ENCODE assay signal across 8 cellular contexts in genomic region chr16:32084656-32085401, GRCh38.
A peak's percentile ranks its signal among the peaks of the same experiment; 100 is the strongest.
DNase-seq lines count a peak whose midpoint lies in the region; ATAC-seq and TF ChIP-seq lines count a peak whose summit lies in the region.
"Not testable (repeated sequence)": the region's sequence is repeated elsewhere in the genome, so short reads cannot be mapped to it uniquely, and the experiment has no call there.

No MANE protein-coding gene starts in this region.

- DNase-seq in SJSA1 (ENCODE audit: low read depth in 1 of 2, low spot score in 2 of 2) (peak; percentile 0 to 13), activated gamma-delta T cell treated with Interleukin-2 at 50 U/mL for 16 hours (peak; percentile 4)
- peak; percentile 15 for DNase-seq in activated CD8-positive, alpha-beta memory T cell treated with anti-CD3 and anti-CD28 coated beads, Interleukin-2, amount 50 U/mL, for 4 hours
- not testable (repeated sequence) for DNase-seq in fibroblast of villous mesenchyme (ENCODE audit: low read depth)
- DNase-seq in naive thymus-derived CD4-positive, alpha-beta T cell, result peak in 3 of 9 donors; percentile 7 to 25 (median 15)
- DNase-seq in stimulated activated CD8-positive, alpha-beta memory T cell treated with anti-CD3 and anti-CD28 coated beads, Interleukin-4, amount 100 ng/mL, for 48 hours, result peak; percentile 29

- H3K9me3 ChIP-seq in SJSA1 (replicated peaks); naive thymus-derived CD4-positive, alpha-beta T cell (ENCODE audit: control insufficient read depth in 2 of 3, low read length in 3 of 3): not testable (repeated sequence)

- CTCF ChIA-PET in naive thymus-derived CD4-positive, alpha-beta T cell (lab: Charles Lee), result not testable (repeated sequence)

- not testable (repeated sequence) for H3K36me3 Mint-ChIP-seq in naive thymus-derived CD4-positive, alpha-beta T cell

- not testable (repeated sequence) for H3K27me3 ChIP-seq in ACC112 (ENCODE audit: insufficient read depth, low read length); SJSA1 (replicated peaks); naive thymus-derived CD4-positive, alpha-beta T cell (ENCODE audit: control insufficient read depth in 2 of 2, insufficient read depth in 2 of 2, low read length in 2 of 2)

- H3K27ac Mint-ChIP-seq in naive thymus-derived CD4-positive, alpha-beta T cell, result not testable (repeated sequence)

- H3K4me1 Mint-ChIP-seq in naive thymus-derived CD4-positive, alpha-beta T cell, result not testable (repeated sequence)

- H2AFZ ChIP-seq in ACC112 (ENCODE audit: low read length, unreplicated experiment), result not testable (repeated sequence)

- H3K79me2 ChIP-seq in ACC112 (ENCODE audit: control insufficient read depth, insufficient read depth, low read length, unreplicated experiment), result not testable (repeated sequence)

- H3K4me3 ChIP-seq in ACC112 (ENCODE audit: low read depth, low read length) (0 out of 2 replicates have a peak overlapping the region, but pooled peaks have one; percentile 45), GM08714 (ENCODE audit: low read length) (peak overlapping the region; percentile 24; the same call in 1 of the 2 replicates), fibroblast of villous mesenchyme (ENCODE audit: low read depth, low read length) (peak overlapping the region; percentile 6)
- H3K4me3 ChIP-seq in SJSA1; naive thymus-derived CD4-positive, alpha-beta T cell (ENCODE audit: low read length): not testable (repeated sequence)

- H3K9me3 Mint-ChIP-seq in naive thymus-derived CD4-positive, alpha-beta T cell, result not testable (repeated sequence)

- POLR2A ChIA-PET in naive thymus-derived CD4-positive, alpha-beta T cell (lab: Charles Lee), result not testable (repeated sequence)

- H3K27ac ChIP-seq in ACC112 (ENCODE audit: low read depth, low read length); SJSA1; naive thymus-derived CD4-positive, alpha-beta T cell (ENCODE audit: low read depth, low read length): not testable (repeated sequence)

- H3K4me3 Mint-ChIP-seq in naive thymus-derived CD4-positive, alpha-beta T cell, result peak overlapping the region in 6 of 10 donors; percentile 42 to 82 (median 66)

- ATAC-seq in naive thymus-derived CD4-positive, alpha-beta T cell, result not testable (repeated sequence)

- H3K4me1 ChIP-seq in ACC112 (ENCODE audit: control insufficient read depth, insufficient read depth, low read length, unreplicated experiment); SJSA1 (replicated peaks); naive thymus-derived CD4-positive, alpha-beta T cell (ENCODE audit: control insufficient read depth in 2 of 2, insufficient read depth in 2 of 2, low read length in 2 of 2): not testable (repeated sequence)

- intact Hi-C loops in naive thymus-derived CD4-positive, alpha-beta T cell (cut with micrococcal nuclease), result not testable (repeated sequence)

- TF ChIP-seq CTCF in fibroblast of villous mesenchyme (IDR thresholded peaks at IDR 0.05; ENCODE audit: insufficient read depth, low read depth, low read length), result not testable (repeated sequence)

- H3K27me3 Mint-ChIP-seq in naive thymus-derived CD4-positive, alpha-beta T cell, result not testable (repeated sequence)

- H3K36me3 ChIP-seq in ACC112 (ENCODE audit: insufficient read depth, low read length); SJSA1; naive thymus-derived CD4-positive, alpha-beta T cell (ENCODE audit: control insufficient read depth in 2 of 3, insufficient read depth in 3 of 3, low read length in 3 of 3): not testable (repeated sequence)
